Comparison of ENCODE assay signal across 8 cellular contexts in genomic region chr1:203692565-203693470, GRCh38.
DNase-seq lines count a peak whose midpoint lies in the region; ATAC-seq and TF ChIP-seq lines count a peak whose summit lies in the region.

No MANE protein-coding gene starts in this region.

- H3K27me3 Mint-ChIP-seq in activated CD8-positive, alpha-beta memory T cell treated with anti-CD3 and anti-CD28 coated beads, Interleukin-2, amount 10 ng/mL, durations not matched to agents 7 days and 5 days = no peaks in the 10 kb centered on the region
- H3K27me3 Mint-ChIP-seq in activated T-helper 1 cell treated with anti-CD3 and anti-CD28 coated beads, Interleukin-12 subunit alpha, Interleukin-12 subunit beta, Interleukin-2, Interleukin-4 antibody, amounts not matched to agents 30 ng/mL and 10 ng/mL and 1 ng/mL, durations not matched to agents 14 hours and 24 hours and 36 hours (ENCODE audit: insufficient read depth) = no peaks in the 10 kb centered on the region
- no peaks in the 10 kb centered on the region for H3K27me3 Mint-ChIP-seq in glutamatergic neuron (ENCODE audit: unreplicated experiment)

- CTCF ChIA-PET in activated CD8-positive, alpha-beta memory T cell treated with anti-CD3 and anti-CD28 coated beads, Interleukin-2, amount 10 ng/mL, durations not matched to agents 7 days and 5 days (lab: Charles Lee) = interaction anchor here (0.6 to 4.3 kb wide), 6 partner anchors 9 to 188 kb away, joined by 4 to 27 read pairs (median 6); partner anchors contain the start of gene ATP2B4

- H3K4me1 ChIP-seq in rectal smooth muscle tissue (ENCODE audit: control insufficient read depth, insufficient read depth, low read length) = peaks cover 69% of the 10 kb centered on the region

- peak overlapping the region; percentile 24 for H3K4me3 ChIP-seq in rectal smooth muscle tissue (ENCODE audit: low read length)

- H3K27me3 ChIP-seq in rectal smooth muscle tissue (ENCODE audit: control insufficient read depth, insufficient read depth, low read length) = no peaks in the 10 kb centered on the region

- H3K27ac Mint-ChIP-seq in activated CD8-positive, alpha-beta memory T cell treated with anti-CD3 and anti-CD28 coated beads, Interleukin-2, amount 10 ng/mL, durations not matched to agents 7 days and 5 days = peak overlapping the region; percentile 14
- peak overlapping the region; percentile 49 for H3K27ac Mint-ChIP-seq in activated T-helper 1 cell treated with anti-CD3 and anti-CD28 coated beads, Interleukin-12 subunit alpha, Interleukin-12 subunit beta, Interleukin-2, Interleukin-4 antibody, amounts not matched to agents 30 ng/mL and 10 ng/mL and 1 ng/mL, durations not matched to agents 14 hours and 24 hours and 36 hours
- no peak overlapping the region for H3K27ac Mint-ChIP-seq in glutamatergic neuron (ENCODE audit: unreplicated experiment)

- H3K4me3 Mint-ChIP-seq in activated CD8-positive, alpha-beta memory T cell treated with anti-CD3 and anti-CD28 coated beads, Interleukin-2, amount 10 ng/mL, durations not matched to agents 7 days and 5 days = no peak overlapping the region
- H3K4me3 Mint-ChIP-seq in activated T-helper 1 cell treated with anti-CD3 and anti-CD28 coated beads, Interleukin-12 subunit alpha, Interleukin-12 subunit beta, Interleukin-2, Interleukin-4 antibody, amounts not matched to agents 30 ng/mL and 10 ng/mL and 1 ng/mL, durations not matched to agents 14 hours and 24 hours and 36 hours = peak overlapping the region; percentile 6
- H3K4me3 Mint-ChIP-seq in glutamatergic neuron (ENCODE audit: unreplicated experiment) = peak overlapping the region; percentile 16

- H3K36me3 Mint-ChIP-seq in activated CD8-positive, alpha-beta memory T cell treated with anti-CD3 and anti-CD28 coated beads, Interleukin-2, amount 10 ng/mL, durations not matched to agents 7 days and 5 days = peaks cover 42% of the 10 kb centered on the region
- H3K36me3 Mint-ChIP-seq in activated T-helper 1 cell treated with anti-CD3 and anti-CD28 coated beads, Interleukin-12 subunit alpha, Interleukin-12 subunit beta, Interleukin-2, Interleukin-4 antibody, amounts not matched to agents 30 ng/mL and 10 ng/mL and 1 ng/mL, durations not matched to agents 14 hours and 24 hours and 36 hours (ENCODE audit: low read depth) = peaks cover 31% of the 10 kb centered on the region
- H3K36me3 Mint-ChIP-seq in glutamatergic neuron (ENCODE audit: unreplicated experiment) = no peaks in the 10 kb centered on the region

- H3K9ac ChIP-seq in rectal smooth muscle tissue (ENCODE audit: low read length) = no peak overlapping the region

- peaks cover 42% of the 10 kb centered on the region for H3K4me1 Mint-ChIP-seq in activated CD8-positive, alpha-beta memory T cell treated with anti-CD3 and anti-CD28 coated beads, Interleukin-2, amount 10 ng/mL, durations not matched to agents 7 days and 5 days
- H3K4me1 Mint-ChIP-seq in activated T-helper 1 cell treated with anti-CD3 and anti-CD28 coated beads, Interleukin-12 subunit alpha, Interleukin-12 subunit beta, Interleukin-2, Interleukin-4 antibody, amounts not matched to agents 30 ng/mL and 10 ng/mL and 1 ng/mL, durations not matched to agents 14 hours and 24 hours and 36 hours (ENCODE audit: low read depth) = peaks cover 44% of the 10 kb centered on the region
- H3K4me1 Mint-ChIP-seq in glutamatergic neuron (ENCODE audit: low read depth, unreplicated experiment) = peaks cover 24% of the 10 kb centered on the region

- H3K9me3 Mint-ChIP-seq in activated CD8-positive, alpha-beta memory T cell treated with anti-CD3 and anti-CD28 coated beads, Interleukin-2, amount 10 ng/mL, durations not matched to agents 7 days and 5 days (ENCODE audit: low read depth) = no peaks in the 10 kb centered on the region
- H3K9me3 Mint-ChIP-seq in activated T-helper 1 cell treated with anti-CD3 and anti-CD28 coated beads, Interleukin-12 subunit alpha, Interleukin-12 subunit beta, Interleukin-2, Interleukin-4 antibody, amounts not matched to agents 30 ng/mL and 10 ng/mL and 1 ng/mL, durations not matched to agents 14 hours and 24 hours and 36 hours = no peaks in the 10 kb centered on the region
- no peaks in the 10 kb centered on the region for H3K9me3 Mint-ChIP-seq in glutamatergic neuron (ENCODE audit: unreplicated experiment)

- no peak for TF ChIP-seq CTCF in glutamatergic neuron (IDR thresholded peaks at IDR 0.05; ENCODE audit: partially characterized antibody, unreplicated experiment)

- H3K27ac ChIP-seq in rectal smooth muscle tissue (ENCODE audit: low read depth, low read length) = peak overlapping the region; percentile 83

- no peak for ATAC-seq in activated CD8-positive, alpha-beta memory T cell treated with anti-CD3 and anti-CD28 coated beads, Interleukin-2, amount 10 ng/mL, durations not matched to agents 7 days and 5 days

- intact Hi-C loops in activated T-helper 1 cell treated with anti-CD3 and anti-CD28 coated beads, Interleukin-12 subunit alpha, Interleukin-12 subunit beta, Interleukin-2, Interleukin-4 antibody, amounts not matched to agents 30 ng/mL and 10 ng/mL and 1 ng/mL, durations not matched to agents 14 hours and 24 hours and 36 hours (cut with micrococcal nuclease) = no loop called here

- H3K36me3 ChIP-seq in rectal smooth muscle tissue (ENCODE audit: control insufficient read depth, insufficient read depth, low read length) = peaks cover 4% of the 10 kb centered on the region

- no peak for DNase-seq in activated CD8-positive, alpha-beta memory T cell treated with anti-CD3 and anti-CD28 coated beads, Interleukin-2, amount 10 ng/mL, durations not matched to agents 7 days and 5 days
- DNase-seq in activated CD8-positive, alpha-beta memory T cell treated with anti-CD3 and anti-CD28 coated beads, Interleukin-2, amount 50 U/mL, for 4 hours = no peak
- DNase-seq in activated T-helper 1 cell treated with anti-CD3 and anti-CD28 coated beads, Interleukin-12 subunit alpha, Interleukin-12 subunit beta, Interleukin-2, Interleukin-4 antibody, amounts not matched to agents 30 ng/mL and 10 ng/mL and 1 ng/mL, durations not matched to agents 14 hours and 24 hours and 36 hours (ENCODE audit: low spot score) = no peak
- no peak for DNase-seq in glutamatergic neuron
- no peak for DNase-seq in NCI-H345 treated with DMSO at 0.1 percent for 48 hours (lab: John Stamatoyannopoulos, UW; ENCODE audit: unreplicated experiment)
- DNase-seq in NCI-H2107 (lab: John Stamatoyannopoulos, UW) = no peak
- DNase-seq in OCI-M2 (lab: John Stamatoyannopoulos, UW; ENCODE audit: unreplicated experiment) = no peak
